Comparison of ENCODE assay signal across 13 cellular contexts in genomic region chr7:135342887-135343286, GRCh38.
DNase-seq lines count a peak whose midpoint lies in the region; ATAC-seq and TF ChIP-seq lines count a peak whose summit lies in the region.
"Had no signal": no experiment of that assay in that cellular context is flagged by ENCODE, and none has a peak within 500 bp of the region (broad histone marks: within the 10 kb centered on the region; RNA-seq: fewer than 3 reads in every experiment).

No MANE protein-coding gene starts in this region.

- peak; percentile 74 for DNase-seq in DMS79 treated with DMSO at 0.1 percent for 48 hours (lab: John Stamatoyannopoulos, UW)
- peak; percentile 95 for DNase-seq in NCI-H2171 treated with DMSO at 0.1 percent for 48 hours (lab: John Stamatoyannopoulos, UW)
- DNase-seq in anterior cingulate cortex (lab: John Stamatoyannopoulos, UW), result peak in 48 of 58 donors; percentile 10 to 84 (median 49)
- peak; percentile 7 for DNase-seq in midbrain (lab: John Stamatoyannopoulos, UW)
- DNase-seq in mucosa of descending colon, result no peak
- DNase-seq: activated T-cell treated with anti-CD3 and anti-CD28 coated beads, Interleukin-2, amount 50 U/mL, for 24 hours; amniotic stem cell; islet precursor cell had no signal

- H3K4me3 ChIP-seq in mucosa of descending colon, result no peak overlapping the region

- no peaks in the 10 kb centered on the region for H3K36me3 ChIP-seq in mucosa of descending colon (ENCODE audit: low read depth)

- no peak for TF ChIP-seq CTCF in mucosa of descending colon (IDR thresholded peaks at IDR 0.05)

- intact Hi-C loops in mucosa of descending colon (cut with DNase I, micrococcal nuclease), result no loop called here

- ATAC-seq in mucosa of descending colon (no peak), GM18861 (IDR thresholded peaks at IDR 0.05; ENCODE audit: unreplicated experiment) (no peak), GM19397 (IDR thresholded peaks at IDR 0.05; ENCODE audit: unreplicated experiment) (no peak), GM19351 (IDR thresholded peaks at IDR 0.05; ENCODE audit: unreplicated experiment) (no peak)
- ATAC-seq: HCT116, sciatic nerve had no signal

- no peaks in the 10 kb centered on the region for H3K9me3 ChIP-seq in mucosa of descending colon

- H3K4me1 ChIP-seq in mucosa of descending colon (ENCODE audit: low read depth), result no peaks in the 10 kb centered on the region

Comparison
In these comparisons a context has a peak if more than half of its experiments do, and no peak if none do; other contexts are left out.
1. DNase-seq: peak in DMS79 treated with DMSO at 0.1 percent for 48 hours (single experiment), NCI-H2171 treated with DMSO at 0.1 percent for 48 hours (single experiment), anterior cingulate cortex (48 of 58) and midbrain (single experiment); none in mucosa of descending colon (0 of 3).